In the genomic region with DNA sequence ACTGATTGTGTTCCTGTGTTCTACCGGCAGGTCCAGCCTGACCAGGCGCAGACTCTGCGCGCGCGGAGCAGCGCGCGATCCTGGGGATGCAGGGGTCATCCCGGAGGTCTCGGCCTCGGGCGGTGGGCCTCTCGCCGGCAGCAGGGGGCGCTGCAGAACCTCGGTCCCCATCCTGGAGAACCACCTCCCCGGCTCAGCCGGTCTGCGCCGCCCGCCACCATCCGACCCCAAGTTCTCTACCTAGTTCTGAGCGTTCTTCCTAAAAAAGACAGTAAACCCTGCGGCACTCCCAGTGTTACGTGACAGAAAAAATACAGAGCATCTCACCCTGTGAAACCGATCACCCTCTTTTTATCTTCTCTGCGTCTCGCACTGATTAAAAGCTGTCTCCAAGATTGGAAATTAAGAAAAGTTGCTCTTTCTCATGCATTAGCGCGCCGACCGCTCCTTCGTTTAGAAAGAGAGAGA, we compare ENCODE assay signal across 8 cellular contexts. TPM values are rescaled to one million over a fixed set of nuclear protein-coding genes. Genes with fewer than 3 reads are reported as not detected.
A peak's percentile ranks its signal among the peaks of the same experiment; 100 is the strongest.
DNase-seq lines count a peak whose midpoint lies in the region; ATAC-seq, FAIRE-seq and TF ChIP-seq lines count a peak whose summit lies in the region.

No MANE protein-coding gene starts in this region.

- peak overlapping the region; percentile 88 for H3K4me3 Mint-ChIP-seq in activated T-helper 17 cell treated with anti-CD3 and anti-CD28 coated beads, Interleukin-2, amount 50 U/mL, for 72 hours

- H3K4me1 Mint-ChIP-seq in activated T-helper 17 cell treated with anti-CD3 and anti-CD28 coated beads, Interleukin-2, amount 50 U/mL, for 72 hours, result no peaks in the 10 kb centered on the region

- peak overlapping the region; percentile 96 for H2AFZ ChIP-seq in neuron (ENCODE audit: low read depth, low read length)

- H3K9ac ChIP-seq in stomach smooth muscle (ENCODE audit: low read length in 2 of 2), result peak overlapping the region in 1 of 2 donors; percentile 24

- peak; percentile 74 for TF ChIP-seq CTCF in AG09309 (IDR thresholded peaks at IDR 0.05; ENCODE audit: control insufficient read depth, insufficient read depth, low read depth, low read length, missing control alignments)

- H3K27me3 Mint-ChIP-seq in activated T-helper 17 cell treated with anti-CD3 and anti-CD28 coated beads, Interleukin-2, amount 50 U/mL, for 72 hours, result peaks cover 15% of the 10 kb centered on the region

- H3K27ac Mint-ChIP-seq in activated T-helper 17 cell treated with anti-CD3 and anti-CD28 coated beads, Interleukin-2, amount 50 U/mL, for 72 hours, result no peak overlapping the region

- H3K27me3 ChIP-seq in neuron (ENCODE audit: insufficient read depth, low read length) (peaks cover 19% of the 10 kb centered on the region), stomach smooth muscle (ENCODE audit: control insufficient read depth in 1 of 2, insufficient read depth in 2 of 2, low read length in 2 of 2) (peaks cover 12 to 14% of the 10 kb centered on the region in 2 donors)

- H3K4me1 ChIP-seq in neuron (ENCODE audit: insufficient read depth, low read length) (no peaks in the 10 kb centered on the region), stomach smooth muscle (ENCODE audit: control insufficient read depth, insufficient read depth, low read length) (peaks cover 8% of the 10 kb centered on the region)

- no peak for FAIRE-seq in frontal cortex (lab: Jason Lieb, UNC)

- H3K9me3 ChIP-seq in neuron (ENCODE audit: low read length) (no peaks in the 10 kb centered on the region), stomach smooth muscle (ENCODE audit: control insufficient read depth in 2 of 2, low read length in 2 of 2) (no peaks in the 10 kb centered on the region)

- H3K4me3 ChIP-seq in AG09309 (ENCODE audit: control insufficient read depth, low read depth, low read length) (peak overlapping the region; percentile 66), neuron (ENCODE audit: low read length) (peak overlapping the region; percentile 54), stomach smooth muscle (ENCODE audit: low read length in 2 of 2) (peak overlapping the region; percentile 75 to 79)

- H3K36me3 Mint-ChIP-seq in activated T-helper 17 cell treated with anti-CD3 and anti-CD28 coated beads, Interleukin-2, amount 50 U/mL, for 72 hours (ENCODE audit: low read depth), result no peaks in the 10 kb centered on the region

- H3K9me3 Mint-ChIP-seq in activated T-helper 17 cell treated with anti-CD3 and anti-CD28 coated beads, Interleukin-2, amount 50 U/mL, for 72 hours, result no peaks in the 10 kb centered on the region

- DNase-seq in AG09309 (ENCODE audit: low read depth) (peak; percentile 13), OCI-M1 (lab: John Stamatoyannopoulos, UW) (peak; percentile 72), frontal cortex (ENCODE audit: low spot score in 2 of 2) (peak; percentile 72 to 80)

- ATAC-seq in GM18867 (IDR thresholded peaks at IDR 0.05; ENCODE audit: unreplicated experiment) (peak; percentile 88), HG03103 (IDR thresholded peaks at IDR 0.05; ENCODE audit: low read depth, unreplicated experiment) (peak; percentile 85)
- ATAC-seq in activated T-helper 17 cell treated with anti-CD3 and anti-CD28 coated beads, Interleukin-2, amount 50 U/mL, for 72 hours (replicated peaks), result peak; percentile 84

- no peak overlapping the region for H3K27ac ChIP-seq in stomach smooth muscle (ENCODE audit: low read length)

- H3K36me3 ChIP-seq in neuron (ENCODE audit: insufficient read depth, low read length) (no peaks in the 10 kb centered on the region), stomach smooth muscle (ENCODE audit: control insufficient read depth in 2 of 2, insufficient read depth in 2 of 2, low read length in 2 of 2) (no peaks in the 10 kb centered on the region)

RNA-seq across cellular contexts. Expression of gene TRPC3, which starts 1.6 kb away (rescaled TPM):
- under 1 TPM; 0.53 to 0.95 TPM for total RNA-seq in activated T-helper 17 cell treated with anti-CD3 and anti-CD28 coated beads, Interleukin-2, amount 50 U/mL, for 72 hours
- total RNA-seq in frontal cortex, result 9.4 TPM

Comparison
In these comparisons a context has a peak if more than half of its experiments do, and no peak if none do; other contexts are left out.
1. DNase-seq: peak in every context shown above with its lines; median percentile 76 in frontal cortex; 72 in OCI-M1; 13 in AG09309.